Comparison of ENCODE assay signal across 9 cellular contexts in genomic region chr14:105312973-105313372, GRCh38. TPM values are rescaled to one million over a fixed set of nuclear protein-coding genes. Genes with fewer than 3 reads are reported as not detected.
DNase-seq lines count a peak whose midpoint lies in the region; ATAC-seq, FAIRE-seq and TF ChIP-seq lines count a peak whose summit lies in the region.
"Had no signal": no experiment of that assay in that cellular context is flagged by ENCODE, and none has a peak within 500 bp of the region (broad histone marks: within the 10 kb centered on the region; RNA-seq: fewer than 3 reads in every experiment).

No MANE protein-coding gene starts in this region.

- H3K4ac ChIP-seq in neuronal stem cell (ENCODE audit: low read length) = no peak overlapping the region

- H3K27ac Mint-ChIP-seq in effector memory CD8-positive, alpha-beta T cell = peak overlapping the region; percentile 69 to 79

- no peak for FAIRE-seq in H54 (lab: Jason Lieb, UNC)

- H3K36me3 ChIP-seq in BLaER1 (no peaks in the 10 kb centered on the region), GM06990 (ENCODE audit: control insufficient read depth, insufficient read depth, low read length) (no peaks in the 10 kb centered on the region), neuronal stem cell (replicated peaks in 1 of 2; ENCODE audit: control insufficient read depth in 2 of 2, insufficient read depth in 2 of 2, low read length in 2 of 2) (no peaks in the 10 kb centered on the region)
- H3K36me3 ChIP-seq: MG63 had no signal

- H3K14ac ChIP-seq in neuronal stem cell (ENCODE audit: low read length) = peak overlapping the region; percentile 2

- H3K9ac ChIP-seq in BLaER1 (peak overlapping the region; percentile 76), neuronal stem cell (ENCODE audit: low read depth, low read length, poor library complexity) (no peak overlapping the region)

- DNase-seq in GM06990 (ENCODE audit: extremely low read depth, insufficient read length) (peak; percentile 6), neuronal stem cell (ENCODE audit: low spot score) (no peak), EL (no peak), H54 (ENCODE audit: insufficient read length, low spot score) (no peak)
- DNase-seq in effector memory CD8-positive, alpha-beta T cell = no peak

- H3K4me3 ChIP-seq in BLaER1 (no peak overlapping the region), GM06990 (replicated peaks; ENCODE audit: low read depth, low read length) (no peak overlapping the region), neuronal stem cell (ENCODE audit: low read length in 2 of 2) (peak overlapping the region in 1 of 2 donors; percentile 11)

- peaks cover 54% of the 10 kb centered on the region for H3K4me1 ChIP-seq in BLaER1
- H3K4me1 ChIP-seq in neuronal stem cell (ENCODE audit: control insufficient read depth in 2 of 2, insufficient read depth in 1 of 2, low read depth in 1 of 2, low read length in 2 of 2) = peaks cover 7 to 19% of the 10 kb centered on the region in 2 donors

- H3K18ac ChIP-seq in neuronal stem cell (ENCODE audit: low read length) = no peak overlapping the region

- peak overlapping the region; percentile 75 for H3K27ac ChIP-seq in BLaER1
- H3K27ac ChIP-seq in neuronal stem cell (replicated peaks; ENCODE audit: low read length) = no peak overlapping the region

- H2AK5ac ChIP-seq in neuronal stem cell (ENCODE audit: low read depth, low read length) = peak overlapping the region; percentile 88

- H2BK5ac ChIP-seq in neuronal stem cell (ENCODE audit: low read length) = no peak overlapping the region

- H4K91ac ChIP-seq in neuronal stem cell (ENCODE audit: low read depth, low read length, poor library complexity) = peak overlapping the region; percentile 60

- H2AFZ ChIP-seq in neuronal stem cell (ENCODE audit: low read length) = no peak overlapping the region

- peak overlapping the region; percentile 97 for H3K4me2 ChIP-seq in BLaER1
- no peak overlapping the region for H3K4me2 ChIP-seq in neuronal stem cell (ENCODE audit: insufficient read depth, low read length, poor library complexity, severe bottlenecking)

- H3K9me3 Mint-ChIP-seq in effector memory CD8-positive, alpha-beta T cell = no peaks in the 10 kb centered on the region

- H3K27me3 Mint-ChIP-seq in effector memory CD8-positive, alpha-beta T cell = no peaks in the 10 kb centered on the region

- WGBS in neuronal stem cell (ENCODE audit: extremely low coverage in 2 of 2, insufficient read length in 2 of 2, insufficient replicate concordance in 1 of 2), 2 donors = no CpG with 5 or more reads among the region's 13 CpGs

- TF ChIP-seq CTCF in GM06990 (IDR thresholded peaks at IDR 0.05; ENCODE audit: insufficient read depth, low read length, poor library complexity, severe bottlenecking) = no peak

- H4K20me1 ChIP-seq in BLaER1 = peaks cover 29% of the 10 kb centered on the region

- H4K8ac ChIP-seq in neuronal stem cell (ENCODE audit: low read depth, low read length) = no peak overlapping the region

- no peak for TF ChIP-seq POLR2A in H54 (IDR thresholded peaks at IDR 0.05; ENCODE audit: low read depth, low read length)

- H2BK15ac ChIP-seq in neuronal stem cell (ENCODE audit: low read length) = no peak overlapping the region

- H3K9me3 ChIP-seq in BLaER1 (no peaks in the 10 kb centered on the region), neuronal stem cell (replicated peaks in 1 of 2; ENCODE audit: control insufficient read depth in 2 of 2, insufficient read depth in 1 of 2, low read depth in 1 of 2, low read length in 2 of 2) (peaks cover 0 to 2% of the 10 kb centered on the region in 2 donors)
- H3K9me3 ChIP-seq: MG63 had no signal

- peaks cover 18% of the 10 kb centered on the region for H3K36me3 Mint-ChIP-seq in effector memory CD8-positive, alpha-beta T cell (ENCODE audit: insufficient read depth)

- no peak for ATAC-seq in effector memory CD8-positive, alpha-beta T cell (replicated peaks)
- ATAC-seq in HG03159 (IDR thresholded peaks at IDR 0.05; ENCODE audit: unreplicated experiment) (no peak), HG03354 (IDR thresholded peaks at IDR 0.05; ENCODE audit: poor library complexity, severe bottlenecking, unreplicated experiment) (no peak)

- peak overlapping the region; percentile 68 for H2BK12ac ChIP-seq in neuronal stem cell (ENCODE audit: low read length)

- H3K4me1 Mint-ChIP-seq in effector memory CD8-positive, alpha-beta T cell (ENCODE audit: low read depth in 2 of 2) = peaks cover 14 to 16% of the 10 kb centered on the region in 2 donors

- H3K27me3 ChIP-seq in BLaER1 (no peaks in the 10 kb centered on the region), GM06990 (replicated peaks; ENCODE audit: control insufficient read depth, insufficient read depth, low read length) (no peaks in the 10 kb centered on the region), neuronal stem cell (ENCODE audit: control insufficient read depth in 3 of 3, insufficient read depth in 3 of 3, low read depth in 1 of 3, low read length in 3 of 3) (peaks cover 0 to 25% (median 8%) of the 10 kb centered on the region in 3 experiments)
- H3K27me3 ChIP-seq: MG63 had no signal

- H2BK120ac ChIP-seq in neuronal stem cell (ENCODE audit: low read depth, low read length) = no peak overlapping the region

- H3K23ac ChIP-seq in neuronal stem cell (ENCODE audit: low read depth, low read length, poor library complexity) = peak overlapping the region; percentile 56

- H3K4me3 Mint-ChIP-seq in effector memory CD8-positive, alpha-beta T cell = peak overlapping the region; percentile 75 to 78

- H3K79me1 ChIP-seq in neuronal stem cell (ENCODE audit: low read depth, low read length) = peaks cover 12% of the 10 kb centered on the region

RNA-seq across cellular contexts. Expression of gene PACS2, which starts 1.6 kb away (rescaled TPM):
- 33.5 TPM for polyA plus RNA-seq in neuronal stem cell (2013, experiment 1 of 2)
- 32.3 TPM for polyA plus RNA-seq in neuronal stem cell (2013, experiment 2 of 2)

RNA-seq across cellular contexts. Expression of gene BRF1, which starts 12.2 kb away (rescaled TPM):
- 14.0 TPM for polyA plus RNA-seq in neuronal stem cell (2013, experiment 1 of 2)
- polyA plus RNA-seq in neuronal stem cell (2013, experiment 2 of 2) = 14.3 TPM
